1 cellular context compared by ENCODE assay signal in the genomic region with DNA sequence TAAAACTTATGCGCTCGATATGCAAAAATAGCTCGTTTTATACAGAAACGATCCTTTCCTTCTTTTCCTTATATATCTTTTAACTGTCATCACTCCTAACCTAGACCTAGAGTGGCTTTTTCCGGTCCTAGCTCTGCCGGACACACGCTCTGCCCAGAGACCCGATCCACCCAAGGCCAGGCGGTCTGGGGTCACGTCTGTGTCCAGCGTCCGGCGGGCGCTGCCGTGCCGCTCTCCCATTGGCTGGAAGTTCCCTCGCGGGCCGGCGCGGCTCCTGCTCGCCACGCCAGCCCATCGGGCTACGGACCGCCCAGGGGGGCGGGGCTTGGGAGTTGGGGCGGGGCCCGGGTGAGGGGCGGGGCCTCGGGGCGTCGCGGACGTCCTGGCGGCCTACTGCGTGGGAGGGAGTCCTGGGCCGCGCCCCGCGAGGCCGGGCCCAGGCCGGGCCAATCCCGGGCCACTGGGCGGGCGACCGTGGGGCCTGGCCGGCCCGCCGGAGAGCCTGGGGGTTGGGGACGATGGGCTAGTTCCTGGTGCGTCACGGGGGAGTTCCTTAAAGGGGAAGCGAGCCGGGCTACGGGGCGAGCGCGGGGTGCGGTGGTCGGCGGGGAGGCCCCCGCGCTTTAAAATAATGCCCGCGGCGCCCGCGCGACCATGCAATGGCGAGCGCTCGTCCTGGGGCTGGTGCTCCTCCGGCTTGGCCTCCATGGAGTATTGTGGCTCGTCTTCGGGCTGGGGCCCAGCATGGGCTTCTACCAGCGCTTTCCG.
TF ChIP-seq lines count a peak whose summit lies in the region.

Gene EDEM1 (plus strand): TSS at position 556 of the 768 bp plus-strand sequence. CDS start 99 bp downstream, at position 655.

TF ChIP-seq in GM12878, 131 proteins besides CTCF, POLR2A, EP300 and RAD21 (continued from another document):
- TF ChIP-seq PRDM15 (CRISPR knock-in tag; IDR thresholded peaks at IDR 0.05) = no peak
- no peak for TF ChIP-seq ZNF207 (IDR thresholded peaks at IDR 0.05; ENCODE audit: borderline replicate concordance)
- TF ChIP-seq CREM (IDR thresholded peaks at IDR 0.05; ENCODE audit: low read depth) = peak; percentile 59
- peak; percentile 59; the same call in 1 of the 2 replicates for TF ChIP-seq TAF1 (IDR thresholded peaks at IDR 0.05; ENCODE audit: borderline replicate concordance, low read depth, low read length)
- TF ChIP-seq HSF1 (IDR thresholded peaks at IDR 0.05; ENCODE audit: low read depth, low read length) = no peak
- no peak for TF ChIP-seq NR2C2 (IDR thresholded peaks at IDR 0.05; ENCODE audit: borderline replicate concordance, control insufficient read depth, insufficient read length, low read depth)
- TF ChIP-seq NRF1 (conservative IDR thresholded peaks at IDR 0.05; ENCODE audit: low read depth, low read length) = no peak
- TF ChIP-seq PAX5 (IDR thresholded peaks at IDR 0.05; ENCODE audit: borderline replicate concordance, low read depth, low read length) = 0 out of 2 replicates have a peak, but pooled peaks have one; percentile 9
- no peak for TF ChIP-seq CHD1 (IDR thresholded peaks at IDR 0.05; ENCODE audit: low read depth, low read length)
- TF ChIP-seq SUPT20H (IDR thresholded peaks at IDR 0.05; ENCODE audit: borderline replicate concordance, control insufficient read depth, low read depth, low read length) = no peak
- TF ChIP-seq, protein P1, sequence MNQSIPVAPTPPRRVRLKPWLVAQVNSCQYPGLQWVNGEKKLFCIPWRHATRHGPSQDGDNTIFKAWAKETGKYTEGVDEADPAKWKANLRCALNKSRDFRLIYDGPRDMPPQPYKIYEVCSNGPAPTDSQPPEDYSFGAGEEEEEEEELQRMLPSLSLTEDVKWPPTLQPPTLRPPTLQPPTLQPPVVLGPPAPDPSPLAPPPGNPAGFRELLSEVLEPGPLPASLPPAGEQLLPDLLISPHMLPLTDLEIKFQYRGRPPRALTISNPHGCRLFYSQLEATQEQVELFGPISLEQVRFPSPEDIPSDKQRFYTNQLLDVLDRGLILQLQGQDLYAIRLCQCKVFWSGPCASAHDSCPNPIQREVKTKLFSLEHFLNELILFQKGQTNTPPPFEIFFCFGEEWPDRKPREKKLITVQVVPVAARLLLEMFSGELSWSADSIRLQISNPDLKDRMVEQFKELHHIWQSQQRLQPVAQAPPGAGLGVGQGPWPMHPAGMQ (IDR thresholded peaks at IDR 0.05; ENCODE audit: borderline replicate concordance) = no peak
- no peak for TF ChIP-seq RCOR1 (conservative IDR thresholded peaks at IDR 0.05; ENCODE audit: low read depth, low read length)
- TF ChIP-seq ZNF384 (IDR thresholded peaks at IDR 0.05; ENCODE audit: borderline replicate concordance, low read depth, low read length) = no peak
- TF ChIP-seq BCL3 (IDR thresholded peaks at IDR 0.05; ENCODE audit: borderline replicate concordance, insufficient read depth, low read depth, low read length, poor library complexity, severe bottlenecking) = no peak
- TF ChIP-seq TCF12 (IDR thresholded peaks at IDR 0.05; ENCODE audit: low read depth, low read length) = peak; percentile 29; the same call in 1 of the 2 replicates
- no peak for TF ChIP-seq HDAC6 (IDR thresholded peaks at IDR 0.05; ENCODE audit: unreplicated experiment)
- no peak for TF ChIP-seq EED (IDR thresholded peaks at IDR 0.05; ENCODE audit: low read depth)
- TF ChIP-seq EGR1 (IDR thresholded peaks at IDR 0.05; ENCODE audit: borderline replicate concordance in 1 of 2, low read depth in 2 of 2, low read length in 2 of 2) = peak in 1 of 2 experiments; percentile 94; a peak in 2 of 3 replicates
- peak; percentile 48 for TF ChIP-seq GATAD2B (conservative IDR thresholded peaks at IDR 0.05; ENCODE audit: low read depth)
- TF ChIP-seq JUNB (IDR thresholded peaks at IDR 0.05) = no peak
